In genomic region chr1:23823767-23824166, GRCh38 we compare ENCODE assay signal across 13 cellular contexts. TPM values are rescaled to one million over a fixed set of nuclear protein-coding genes. Genes with fewer than 3 reads are reported as not detected.
DNase-seq lines count a peak whose midpoint lies in the region; ATAC-seq, FAIRE-seq and TF ChIP-seq lines count a peak whose summit lies in the region.
"Had no signal": no experiment of that assay in that cellular context is flagged by ENCODE, and none has a peak within 500 bp of the region (broad histone marks: within the 10 kb centered on the region; RNA-seq: fewer than 3 reads in every experiment).

No MANE protein-coding gene starts in this region.

- CTCF ChIA-PET in activated naive CD4-positive, alpha-beta T cell treated with anti-CD3 and anti-CD28 coated beads, Interleukin-2, amount 10 ng/mL, durations not matched to agents 7 days and 5 days (lab: Charles Lee) = interaction anchor here (0.6 to 4.5 kb wide), 2 partner anchors 13 to 20 kb away, joined by 4 to 26 read pairs; no protein-coding TSS in a partner anchor

- peak overlapping the region; percentile 100 for H3K4me2 ChIP-seq in keratinocyte (ENCODE audit: control insufficient read depth, extremely low read depth, insufficient read depth, low read depth, low read length)

- H2AFZ ChIP-seq in keratinocyte (ENCODE audit: control insufficient read depth, low read length) = no peak overlapping the region

- no peak for TF ChIP-seq CTCF in keratinocyte (optimal IDR thresholded peaks at IDR 0.05 in 1 of 3, IDR thresholded peaks at IDR 0.05 in 1 of 3, conservative IDR thresholded peaks at IDR 0.05 in 1 of 3; ENCODE audit: extremely low read depth in 1 of 3, insufficient read depth in 2 of 3, low read length in 3 of 3)
- TF ChIP-seq CTCF in mucosa of descending colon (IDR thresholded peaks at IDR 0.05) = no peak

- peak overlapping the region; percentile 95 for H3K4me3 Mint-ChIP-seq in activated naive CD4-positive, alpha-beta T cell treated with anti-CD3 and anti-CD28 coated beads, Interleukin-2, amount 10 ng/mL, durations not matched to agents 7 days and 5 days
- peak overlapping the region; percentile 90 for H3K4me3 Mint-ChIP-seq in activated T-helper 17 cell treated with anti-CD3 and anti-CD28 coated beads, Interleukin-2, amount 50 U/mL, for 72 hours
- peak overlapping the region; percentile 93 to 96 for H3K4me3 Mint-ChIP-seq in stimulated activated naive CD8-positive, alpha-beta T cell treated with anti-CD3 and anti-CD28 coated beads, Interleukin-15, amount 100 ng/mL, for 72 hours

- H3K36me3 Mint-ChIP-seq in activated naive CD4-positive, alpha-beta T cell treated with anti-CD3 and anti-CD28 coated beads, Interleukin-2, amount 10 ng/mL, durations not matched to agents 7 days and 5 days = peaks cover 16% of the 10 kb centered on the region
- peaks cover 37% of the 10 kb centered on the region for H3K36me3 Mint-ChIP-seq in activated T-helper 17 cell treated with anti-CD3 and anti-CD28 coated beads, Interleukin-2, amount 50 U/mL, for 72 hours (ENCODE audit: low read depth)

- no peak for ATAC-seq in activated T-helper 17 cell treated with anti-CD3 and anti-CD28 coated beads, Interleukin-2, amount 50 U/mL, for 72 hours (replicated peaks)
- ATAC-seq in stimulated activated naive CD8-positive, alpha-beta T cell treated with anti-CD3 and anti-CD28 coated beads, Interleukin-15, amount 100 ng/mL, for 72 hours = no peak
- no peak for ATAC-seq in HG03439 (IDR thresholded peaks at IDR 0.05; ENCODE audit: unreplicated experiment)
- ATAC-seq in mucosa of descending colon = no peak

- intact Hi-C loops in mucosa of descending colon (cut with DNase I, micrococcal nuclease) = no loop called here

- no peak for DNase-seq in activated naive CD4-positive, alpha-beta T cell treated with anti-CD3 and anti-CD28 coated beads, Interleukin-2, amount 10 ng/mL, durations not matched to agents 7 days and 5 days
- DNase-seq in activated naive CD4-positive, alpha-beta T cell treated with anti-CD3 and anti-CD28 coated beads, Interleukin-2, amount 50 U/mL, for 16 hours = no peak
- DNase-seq in keratinocyte (ENCODE audit: low read depth, low spot score) (no peak), mucosa of descending colon (no peak)
- no peak for DNase-seq in stimulated activated naive CD8-positive, alpha-beta T cell treated with anti-CD3 and anti-CD28 coated beads, Interleukin-15, amount 100 ng/mL, for 72 hours
- no peak for DNase-seq in stimulated activated CD4-positive, alpha-beta T cell treated with anti-CD3 and anti-CD28 coated beads, Interleukin-2, amount 100 ng/mL, for 48 hours
- DNase-seq: activated effector memory CD4-positive, alpha-beta T cell treated with anti-CD3 and anti-CD28 coated beads, Interleukin-2, amount 50 U/mL, for 16 hours; BE2C; NCI-H187; trophoblast cell had no signal

- no peak overlapping the region for H3K9ac ChIP-seq in keratinocyte (ENCODE audit: control insufficient read depth, extremely low read depth, insufficient read depth, low read length)

- H3K27me3 Mint-ChIP-seq in activated naive CD4-positive, alpha-beta T cell treated with anti-CD3 and anti-CD28 coated beads, Interleukin-2, amount 10 ng/mL, durations not matched to agents 7 days and 5 days = peaks cover 3% of the 10 kb centered on the region
- no peaks in the 10 kb centered on the region for H3K27me3 Mint-ChIP-seq in activated T-helper 17 cell treated with anti-CD3 and anti-CD28 coated beads, Interleukin-2, amount 50 U/mL, for 72 hours
- H3K27me3 Mint-ChIP-seq in stimulated activated naive CD8-positive, alpha-beta T cell treated with anti-CD3 and anti-CD28 coated beads, Interleukin-15, amount 100 ng/mL, for 72 hours = no peaks in the 10 kb centered on the region

- H3K79me2 ChIP-seq in keratinocyte (ENCODE audit: control insufficient read depth, insufficient read depth, low read length) = peaks cover 6% of the 10 kb centered on the region

- no peak overlapping the region for H3K27ac ChIP-seq in keratinocyte (ENCODE audit: control insufficient read depth, insufficient read depth, low read length)

- H3K9me1 ChIP-seq in keratinocyte (ENCODE audit: control insufficient read depth, extremely low read depth, insufficient read depth, low read length) = no peaks in the 10 kb centered on the region

- H3K4me1 ChIP-seq in keratinocyte (ENCODE audit: control insufficient read depth, extremely low read depth, insufficient read depth, low read length) = peaks cover 3% of the 10 kb centered on the region
- H3K4me1 ChIP-seq in mucosa of descending colon (ENCODE audit: low read depth) = peaks cover 5% of the 10 kb centered on the region
- H3K4me1 ChIP-seq: BE2C had no signal

- no peaks in the 10 kb centered on the region for H3K27me3 ChIP-seq in keratinocyte (ENCODE audit: control insufficient read depth, extremely low read depth, insufficient read depth, low read length)
- H3K27me3 ChIP-seq: BE2C, neutrophil had no signal

- no peaks in the 10 kb centered on the region for H3K36me3 ChIP-seq in keratinocyte (ENCODE audit: control insufficient read depth in 2 of 2, extremely low read depth in 1 of 2, insufficient read depth in 2 of 2, low read length in 2 of 2)
- H3K36me3 ChIP-seq in mucosa of descending colon (ENCODE audit: low read depth) = no peaks in the 10 kb centered on the region
- H3K36me3 ChIP-seq: BE2C had no signal

- H3K4me3 ChIP-seq in keratinocyte (ENCODE audit: control insufficient read depth in 2 of 3, extremely low read depth in 1 of 3, insufficient read depth in 2 of 3, low read depth in 1 of 3, low read length in 3 of 3) (no peak overlapping the region), mucosa of descending colon (no peak overlapping the region)

- H3K9me3 ChIP-seq in keratinocyte (ENCODE audit: control insufficient read depth, low read depth, low read length) = no peaks in the 10 kb centered on the region
- no peaks in the 10 kb centered on the region for H3K9me3 ChIP-seq in mucosa of descending colon
- H3K9me3 ChIP-seq: BE2C, neutrophil had no signal

- no peaks in the 10 kb centered on the region for H3K9me3 Mint-ChIP-seq in activated naive CD4-positive, alpha-beta T cell treated with anti-CD3 and anti-CD28 coated beads, Interleukin-2, amount 10 ng/mL, durations not matched to agents 7 days and 5 days
- H3K9me3 Mint-ChIP-seq in activated T-helper 17 cell treated with anti-CD3 and anti-CD28 coated beads, Interleukin-2, amount 50 U/mL, for 72 hours = no peaks in the 10 kb centered on the region
- H3K9me3 Mint-ChIP-seq in stimulated activated naive CD8-positive, alpha-beta T cell treated with anti-CD3 and anti-CD28 coated beads, Interleukin-15, amount 100 ng/mL, for 72 hours = no peaks in the 10 kb centered on the region

- H3K4me1 Mint-ChIP-seq in activated naive CD4-positive, alpha-beta T cell treated with anti-CD3 and anti-CD28 coated beads, Interleukin-2, amount 10 ng/mL, durations not matched to agents 7 days and 5 days = peaks cover 25% of the 10 kb centered on the region
- peaks cover 10% of the 10 kb centered on the region for H3K4me1 Mint-ChIP-seq in activated T-helper 17 cell treated with anti-CD3 and anti-CD28 coated beads, Interleukin-2, amount 50 U/mL, for 72 hours
- peaks cover 21% of the 10 kb centered on the region for H3K4me1 Mint-ChIP-seq in stimulated activated naive CD8-positive, alpha-beta T cell treated with anti-CD3 and anti-CD28 coated beads, Interleukin-15, amount 100 ng/mL, for 72 hours

- H3K27ac Mint-ChIP-seq in activated naive CD4-positive, alpha-beta T cell treated with anti-CD3 and anti-CD28 coated beads, Interleukin-2, amount 10 ng/mL, durations not matched to agents 7 days and 5 days = no peak overlapping the region
- H3K27ac Mint-ChIP-seq in activated T-helper 17 cell treated with anti-CD3 and anti-CD28 coated beads, Interleukin-2, amount 50 U/mL, for 72 hours = peak overlapping the region; percentile 97
- peak overlapping the region in 1 of 2 donors; percentile 22 for H3K27ac Mint-ChIP-seq in stimulated activated naive CD8-positive, alpha-beta T cell treated with anti-CD3 and anti-CD28 coated beads, Interleukin-15, amount 100 ng/mL, for 72 hours

- no peaks in the 10 kb centered on the region for H4K20me1 ChIP-seq in keratinocyte (ENCODE audit: control insufficient read depth, extremely low read depth, insufficient read depth, low read length)

- dilution Hi-C loops in keratinocyte (cut with MboI; ENCODE audit: extremely low pct_ligation_motif_present, low sequenced_read_pairs) = no loop called here

- peak; percentile 49 for FAIRE-seq in keratinocyte (lab: Jason Lieb, UNC)

RNA-seq across cellular contexts. Expression of gene HMGCL, which starts 1.5 kb away (rescaled TPM):
- 10 to 100 TPM; 26.3 to 82.1 TPM for total RNA-seq in activated T-helper 17 cell treated with anti-CD3 and anti-CD28 coated beads, Interleukin-2, amount 50 U/mL, for 72 hours
- 24.1 to 35.0 TPM (median 29.6 TPM) in 3 replicates for polyA plus RNA-seq in keratinocyte
- polyA plus RNA-seq in keratinocyte (2011; ENCODE audit: low read depth) = 13.9 TPM
- 23.6 and 23.7 TPM in 2 replicates for polyA plus RNA-seq in keratinocyte (2011; cell fraction: cytosol; rRNA removed)
- 26.0 and 26.5 TPM in 2 replicates for polyA plus RNA-seq in keratinocyte (2011; cell fraction: nucleus; rRNA removed)
- polyA plus RNA-seq in keratinocyte (2012; ENCODE audit: low replicate concordance) = 22.9 and 36.0 TPM in 2 replicates
- polyA minus RNA-seq in keratinocyte = 7.3 to 18.4 TPM (median 16.4 TPM) in 3 replicates
- 8.4 TPM for polyA minus RNA-seq in keratinocyte (2011; cell fraction: cytosol; rRNA and poly(A)+ RNA removed)
- 8.7 and 10.8 TPM in 2 replicates for polyA minus RNA-seq in keratinocyte (2011; cell fraction: nucleus; rRNA and poly(A)+ RNA removed)
- total RNA-seq in mucosa of descending colon = 10 to 100 TPM; 45.2 to 83.4 (median 62.6) TPM

RNA-seq across cellular contexts. Expression of gene GALE, which starts 23.2 kb away (rescaled TPM):
- 10 to 100 TPM; 56.6 to 57.1 TPM for total RNA-seq in activated T-helper 17 cell treated with anti-CD3 and anti-CD28 coated beads, Interleukin-2, amount 50 U/mL, for 72 hours
- polyA plus RNA-seq in keratinocyte = 52.8 to 68.3 TPM (median 66.9 TPM) in 3 replicates
- 16.0 TPM for polyA plus RNA-seq in keratinocyte (2011; ENCODE audit: low read depth)
- polyA plus RNA-seq in keratinocyte (2011; cell fraction: cytosol; rRNA removed) = 32.5 and 51.1 TPM in 2 replicates
- 58.9 and 68.1 TPM in 2 replicates for polyA plus RNA-seq in keratinocyte (2011; cell fraction: nucleus; rRNA removed)
- polyA plus RNA-seq in keratinocyte (2012; ENCODE audit: low replicate concordance) = 31.5 and 55.2 TPM in 2 replicates
- polyA minus RNA-seq in keratinocyte = 37.5 to 51.9 TPM (median 38.4 TPM) in 3 replicates
- polyA minus RNA-seq in keratinocyte (2011; cell fraction: cytosol; rRNA and poly(A)+ RNA removed) = 36.4 TPM
- polyA minus RNA-seq in keratinocyte (2011; cell fraction: nucleus; rRNA and poly(A)+ RNA removed) = 20.2 and 22.2 TPM in 2 replicates
- total RNA-seq in mucosa of descending colon = 100 to 1,000 TPM in 2 of 3 donors, 10 to 100 TPM in 1; 55.7 to 156 (median 127) TPM

RNA-seq across cellular contexts. Expression of gene LYPLA2, which starts 32.8 kb away (rescaled TPM):
- 10 to 100 TPM; 70.0 to 94.8 TPM for total RNA-seq in activated T-helper 17 cell treated with anti-CD3 and anti-CD28 coated beads, Interleukin-2, amount 50 U/mL, for 72 hours
- 51.7 to 81.7 TPM (median 73.9 TPM) in 3 replicates for polyA plus RNA-seq in keratinocyte
- 27.7 TPM for polyA plus RNA-seq in keratinocyte (2011; ENCODE audit: low read depth)
- polyA plus RNA-seq in keratinocyte (2011; cell fraction: cytosol; rRNA removed) = 58.6 and 99.6 TPM in 2 replicates
- polyA plus RNA-seq in keratinocyte (2011; cell fraction: nucleus; rRNA removed) = 63.3 and 92.1 TPM in 2 replicates
- 61.1 and 73.9 TPM in 2 replicates for polyA plus RNA-seq in keratinocyte (2012; ENCODE audit: low replicate concordance)
- 54.5 to 70.5 TPM (median 61.2 TPM) in 3 replicates for polyA minus RNA-seq in keratinocyte
- polyA minus RNA-seq in keratinocyte (2011; cell fraction: cytosol; rRNA and poly(A)+ RNA removed) = 134 TPM
- polyA minus RNA-seq in keratinocyte (2011; cell fraction: nucleus; rRNA and poly(A)+ RNA removed) = 29.7 and 39.1 TPM in 2 replicates
- 10 to 100 TPM; 49.9 to 89.0 (median 88.0) TPM for total RNA-seq in mucosa of descending colon

RNA-seq across cellular contexts. Expression of gene FUCA1, which starts 44.3 kb away (rescaled TPM):
- total RNA-seq in activated T-helper 17 cell treated with anti-CD3 and anti-CD28 coated beads, Interleukin-2, amount 50 U/mL, for 72 hours = 1 to 10 TPM; 4.8 to 5.2 TPM
- 9.0 to 11.9 TPM (median 10.3 TPM) in 3 replicates for polyA plus RNA-seq in keratinocyte
- polyA plus RNA-seq in keratinocyte (2011; ENCODE audit: low read depth) = 4.3 TPM
- polyA plus RNA-seq in keratinocyte (2011; cell fraction: cytosol; rRNA removed) = 6.0 and 11.0 TPM in 2 replicates
- 13.6 and 14.2 TPM in 2 replicates for polyA plus RNA-seq in keratinocyte (2011; cell fraction: nucleus; rRNA removed)
- polyA plus RNA-seq in keratinocyte (2012; ENCODE audit: low replicate concordance) = 4.7 and 6.4 TPM in 2 replicates
- 2.3 to 7.5 TPM (median 6.6 TPM) in 3 replicates for polyA minus RNA-seq in keratinocyte
- polyA minus RNA-seq in keratinocyte (2011; cell fraction: cytosol; rRNA and poly(A)+ RNA removed) = 8.1 TPM
- 6.2 and 9.5 TPM in 2 replicates for polyA minus RNA-seq in keratinocyte (2011; cell fraction: nucleus; rRNA and poly(A)+ RNA removed)
- total RNA-seq in mucosa of descending colon = 100 to 1,000 TPM in 2 of 3 donors, 10 to 100 TPM in 1; 82.2 to 171 (median 159) TPM

RNA-seq across cellular contexts. Expression of gene PITHD1, which starts 45.5 kb away (rescaled TPM):
- total RNA-seq in activated T-helper 17 cell treated with anti-CD3 and anti-CD28 coated beads, Interleukin-2, amount 50 U/mL, for 72 hours = 10 to 100 TPM; 60.7 to 93.9 TPM
- 48.9 to 60.8 TPM (median 59.4 TPM) in 3 replicates for polyA plus RNA-seq in keratinocyte
- polyA plus RNA-seq in keratinocyte (2011; ENCODE audit: low read depth) = 17.9 TPM
- polyA plus RNA-seq in keratinocyte (2011; cell fraction: cytosol; rRNA removed) = 54.3 and 63.7 TPM in 2 replicates
- polyA plus RNA-seq in keratinocyte (2011; cell fraction: nucleus; rRNA removed) = 35.8 and 46.7 TPM in 2 replicates
- 36.7 and 62.0 TPM in 2 replicates for polyA plus RNA-seq in keratinocyte (2012; ENCODE audit: low replicate concordance)
- polyA minus RNA-seq in keratinocyte = 13.4 to 15.6 TPM (median 14.4 TPM) in 3 replicates
- polyA minus RNA-seq in keratinocyte (2011; cell fraction: cytosol; rRNA and poly(A)+ RNA removed) = 20.3 TPM
- 6.8 and 8.0 TPM in 2 replicates for polyA minus RNA-seq in keratinocyte (2011; cell fraction: nucleus; rRNA and poly(A)+ RNA removed)
- 10 to 100 TPM; 38.9 to 53.2 (median 39.6) TPM for total RNA-seq in mucosa of descending colon
